ENCODE assay signal across 14 cellular contexts in genomic region chr16:280991-281659, GRCh38. TPM values are rescaled to one million over a fixed set of nuclear protein-coding genes. Genes with fewer than 3 reads are reported as not detected.
DNase-seq lines count a peak whose midpoint lies in the region; ATAC-seq and TF ChIP-seq lines count a peak whose summit lies in the region.
"Had no signal": no experiment of that assay in that cellular context is flagged by ENCODE, and none has a peak within 500 bp of the region (broad histone marks: within the 10 kb centered on the region; RNA-seq: fewer than 3 reads in every experiment).

No MANE protein-coding gene starts in this region.

- no peak overlapping the region for H2AFZ ChIP-seq in osteoblast (ENCODE audit: low read length)

- H3K9me3 Mint-ChIP-seq in stimulated activated naive CD8-positive, alpha-beta T cell treated with anti-CD3 and anti-CD28 coated beads, Interleukin-15, amount 100 ng/mL, for 72 hours: no peaks in the 10 kb centered on the region
- H3K9me3 Mint-ChIP-seq in nephron: no peaks in the 10 kb centered on the region
- H3K9me3 Mint-ChIP-seq: activated B cell treated with CpG ODN at 0.5 μM for 24 hours had no signal

- H3K4me3 ChIP-seq in effector memory CD4-positive, alpha-beta T cell (ENCODE audit: insufficient read depth, low read depth, low read length, poor library complexity, severe bottlenecking): peak overlapping the region; percentile 25
- no peak overlapping the region for H3K4me3 ChIP-seq in osteoblast (ENCODE audit: insufficient read depth, low read length)

- ATAC-seq in stimulated activated naive CD8-positive, alpha-beta T cell treated with anti-CD3 and anti-CD28 coated beads, Interleukin-15, amount 100 ng/mL, for 72 hours: no peak
- no peak for ATAC-seq in stimulated activated naive CD8-positive, alpha-beta T cell treated with anti-CD3 and anti-CD28 coated beads, Interleukin-15, Interleukin-2, amounts not matched to agents 100 U/mL and 50 U/mL, for 24 hours
- no peak for ATAC-seq in HG03378 (IDR thresholded peaks at IDR 0.05; ENCODE audit: unreplicated experiment)

- H3K36me3 ChIP-seq in effector memory CD4-positive, alpha-beta T cell (ENCODE audit: control insufficient read depth, insufficient read depth, low read length): no peaks in the 10 kb centered on the region
- H3K36me3 ChIP-seq in osteoblast (ENCODE audit: insufficient read depth, low read length): no peaks in the 10 kb centered on the region

- H3K4me1 ChIP-seq in effector memory CD4-positive, alpha-beta T cell (ENCODE audit: control insufficient read depth, insufficient read depth, low read length, poor library complexity, severe bottlenecking): peaks cover 22% of the 10 kb centered on the region
- H3K4me1 ChIP-seq in osteoblast (ENCODE audit: insufficient read depth, low read length): no peaks in the 10 kb centered on the region

- TF ChIP-seq CTCF in nephron (IDR thresholded peaks at IDR 0.05; ENCODE audit: unreplicated experiment in 3 of 3): no peak
- TF ChIP-seq CTCF in osteoblast (IDR thresholded peaks at IDR 0.05; ENCODE audit: extremely low read depth, low read depth, low read length): no peak

- peaks cover 57% of the 10 kb centered on the region for H3K27me3 Mint-ChIP-seq in stimulated activated naive CD8-positive, alpha-beta T cell treated with anti-CD3 and anti-CD28 coated beads, Interleukin-15, amount 100 ng/mL, for 72 hours
- peaks cover 48% of the 10 kb centered on the region for H3K27me3 Mint-ChIP-seq in nephron (ENCODE audit: low read depth)

- H3K9me3 ChIP-seq in effector memory CD4-positive, alpha-beta T cell (ENCODE audit: control insufficient read depth, low read length): no peaks in the 10 kb centered on the region
- no peaks in the 10 kb centered on the region for H3K9me3 ChIP-seq in osteoblast (ENCODE audit: low read depth, low read length)

- H4K20me1 ChIP-seq in osteoblast (ENCODE audit: insufficient read depth, low read length): no peaks in the 10 kb centered on the region

- H3K79me2 ChIP-seq in osteoblast (ENCODE audit: insufficient read depth, low read length): no peaks in the 10 kb centered on the region

- peaks cover 11% of the 10 kb centered on the region for H3K4me1 Mint-ChIP-seq in stimulated activated naive CD8-positive, alpha-beta T cell treated with anti-CD3 and anti-CD28 coated beads, Interleukin-15, amount 100 ng/mL, for 72 hours
- no peaks in the 10 kb centered on the region for H3K4me1 Mint-ChIP-seq in nephron

- H3K36me3 Mint-ChIP-seq in nephron (ENCODE audit: low read depth): no peaks in the 10 kb centered on the region

- H3K27ac Mint-ChIP-seq in stimulated activated naive CD8-positive, alpha-beta T cell treated with anti-CD3 and anti-CD28 coated beads, Interleukin-15, amount 100 ng/mL, for 72 hours: no peak overlapping the region
- H3K27ac Mint-ChIP-seq in nephron: no peak overlapping the region
- H3K27ac Mint-ChIP-seq: activated B cell treated with CpG ODN at 0.5 μM for 24 hours had no signal

- H3K4me2 ChIP-seq in osteoblast (ENCODE audit: insufficient read depth, low read length): no peak overlapping the region

- H3K4me3 Mint-ChIP-seq in stimulated activated naive CD8-positive, alpha-beta T cell treated with anti-CD3 and anti-CD28 coated beads, Interleukin-15, amount 100 ng/mL, for 72 hours: peak overlapping the region; percentile 26 to 45
- H3K4me3 Mint-ChIP-seq in nephron: peak overlapping the region in 2 of 3 experiments; percentile 51 to 56
- H3K4me3 Mint-ChIP-seq: activated B cell treated with CpG ODN at 0.5 μM for 24 hours had no signal

- H3K27ac ChIP-seq in effector memory CD4-positive, alpha-beta T cell (ENCODE audit: insufficient read depth, low read length, poor library complexity, severe bottlenecking): no peak overlapping the region
- H3K27ac ChIP-seq in osteoblast (ENCODE audit: low read depth, low read length): no peak overlapping the region
- H3K27ac ChIP-seq: HL-60 had no signal

- DNase-seq in stimulated activated naive CD8-positive, alpha-beta T cell treated with anti-CD3 and anti-CD28 coated beads, Interleukin-15, amount 100 ng/mL, for 72 hours: no peak
- no peak for DNase-seq in stimulated activated naive CD8-positive, alpha-beta T cell treated with anti-CD3 and anti-CD28 coated beads, Interleukin-15, Interleukin-2, amounts not matched to agents 100 U/mL and 50 U/mL, for 24 hours
- DNase-seq in effector memory CD4-positive, alpha-beta T cell: no peak
- no peak for DNase-seq in SHP77 (lab: John Stamatoyannopoulos, UW)
- DNase-seq in osteoblast (ENCODE audit: insufficient read length, low spot score, missing footprints): no peak
- no peak for DNase-seq in H4 (ENCODE audit: low spot score)
- DNase-seq: activated B cell treated with CpG ODN at 0.5 μM for 24 hours; amniotic stem cell; NCI-H510A treated with DMSO at 0.1 percent for 48 hours; SIG-M5; stimulated activated CD4-positive, alpha-beta T cell treated with anti-CD3 and anti-CD28 coated beads, Interleukin-12 subunit alpha, Interleukin-12 subunit beta, amount 100 ng/mL, for 4 hours had no signal

- H3K27me3 ChIP-seq in effector memory CD4-positive, alpha-beta T cell (replicated peaks; ENCODE audit: control insufficient read depth, insufficient read depth, low read length, poor library complexity, severe bottlenecking): peaks cover 16% of the 10 kb centered on the region
- peaks cover 23% of the 10 kb centered on the region for H3K27me3 ChIP-seq in osteoblast (ENCODE audit: insufficient read depth, low read length)

RNA-seq across cellular contexts. Expression of gene ARHGDIG, which starts 0.7 kb away (rescaled TPM):
- total RNA-seq in osteoblast: not detected in 2 replicates
- total RNA-seq in H4 (2014; rRNA removed; shearing (Covaris generic)): not detected in 2 replicates
- total RNA-seq: activated B cell treated with CpG ODN at 0.5 μM for 24 hours had no signal

RNA-seq across cellular contexts. Expression of gene PDIA2, which starts 1.8 kb away (rescaled TPM):
- total RNA-seq in osteoblast: not detected in 2 replicates
- total RNA-seq in H4 (2014; rRNA removed; shearing (Covaris generic)): not detected in 2 replicates
- total RNA-seq: activated B cell treated with CpG ODN at 0.5 μM for 24 hours had no signal

RNA-seq across cellular contexts. Expression of gene RGS11, which starts 5.4 kb away (rescaled TPM):
- 0.36 and 0.59 TPM in 2 replicates for total RNA-seq in osteoblast
- not detected in 2 replicates for total RNA-seq in H4 (2014; rRNA removed; shearing (Covaris generic))
- total RNA-seq: activated B cell treated with CpG ODN at 0.5 μM for 24 hours had no signal

RNA-seq across cellular contexts. Expression of gene FAM234A, which starts 46.5 kb away (rescaled TPM):
- 86.0 and 113 TPM in 2 replicates for total RNA-seq in osteoblast
- total RNA-seq in H4 (2014; rRNA removed; shearing (Covaris generic)): 118 and 178 TPM in 2 replicates

RNA-seq across cellular contexts. Expression of gene LUC7L, which starts 51.9 kb away (rescaled TPM):
- total RNA-seq in osteoblast: 44.8 and 46.0 TPM in 2 replicates
- total RNA-seq in H4 (2014; rRNA removed; shearing (Covaris generic)): 39.6 and 44.7 TPM in 2 replicates
